In genomic region chr16:561957-562938, GRCh38 we compare ENCODE assay signal across 16 cellular contexts. TPM values are rescaled to one million over a fixed set of nuclear protein-coding genes. Genes with fewer than 3 reads are reported as not detected.
"Had no signal": no experiment of that assay in that cellular context is flagged by ENCODE, and none has a peak within 500 bp of the region (broad histone marks: within the 10 kb centered on the region; RNA-seq: fewer than 3 reads in every experiment).

No MANE protein-coding gene starts in this region.

- H3K27ac Mint-ChIP-seq: activated CD4-positive, alpha-beta T cell treated with anti-CD3 and anti-CD28 coated beads, Interleukin-2, amount 10 ng/mL, durations not matched to agents 24 days and 14 days; activated T-helper 2 cell treated with anti-CD3 and anti-CD28 coated beads, Interferon-gamma antibody, Interleukin-2, Interleukin-4, amounts not matched to agents 10 μg/mL and 5 μg/mL and 100 μg/mL, durations not matched to agents 14 hours and 24 hours and 36 hours; effector memory CD8-positive, alpha-beta T cell had no signal

- DNase-seq: activated CD4-positive, alpha-beta T cell treated with anti-CD3 and anti-CD28 coated beads, Interleukin-2, amount 10 ng/mL, durations not matched to agents 24 days and 14 days; activated naive CD4-positive, alpha-beta T cell treated with anti-CD3 and anti-CD28 coated beads, Interleukin-2, amount 50 U/mL, for 16 hours; activated T-cell treated with anti-CD3 and anti-CD28 coated beads for 4 hours; central memory CD4-positive, alpha-beta T cell; effector memory CD8-positive, alpha-beta T cell; left ventricle myocardium superior; retina had no signal

- H3K27ac ChIP-seq: gastroesophageal sphincter, hepatocyte, neutrophil, skin epidermis had no signal

- H3K4me3 ChIP-seq: gastroesophageal sphincter, hepatocyte, skin epidermis had no signal

- ATAC-seq: effector memory CD8-positive, alpha-beta T cell; gastroesophageal sphincter; left ventricle myocardium superior had no signal

- H3K4me3 Mint-ChIP-seq: activated CD4-positive, alpha-beta T cell treated with anti-CD3 and anti-CD28 coated beads, Interleukin-2, amount 10 ng/mL, durations not matched to agents 24 days and 14 days; effector memory CD8-positive, alpha-beta T cell had no signal

- H3K9me3 Mint-ChIP-seq: activated CD4-positive, alpha-beta T cell treated with anti-CD3 and anti-CD28 coated beads, Interleukin-2, amount 10 ng/mL, durations not matched to agents 24 days and 14 days; activated T-helper 2 cell treated with anti-CD3 and anti-CD28 coated beads, Interferon-gamma antibody, Interleukin-2, Interleukin-4, amounts not matched to agents 10 μg/mL and 5 μg/mL and 100 μg/mL, durations not matched to agents 14 hours and 24 hours and 36 hours; effector memory CD8-positive, alpha-beta T cell had no signal

- H3K9me3 ChIP-seq: gastroesophageal sphincter, neutrophil had no signal

RNA-seq across cellular contexts. Expression of gene PRR35, which starts 2.1 kb away (rescaled TPM):
- total RNA-seq: activated CD4-positive, alpha-beta T cell treated with anti-CD3 and anti-CD28 coated beads, Interleukin-2, amount 10 ng/mL, durations not matched to agents 24 days and 14 days; activated CD8-positive, alpha-beta memory T cell treated with anti-CD3 and anti-CD28 coated beads for 36 hours; activated T-helper 2 cell treated with anti-CD3 and anti-CD28 coated beads, Interferon-gamma antibody, Interleukin-2, Interleukin-4, amounts not matched to agents 10 μg/mL and 5 μg/mL and 100 μg/mL, durations not matched to agents 14 hours and 24 hours and 36 hours; epithelial cell of proximal tubule; gastroesophageal sphincter; hepatocyte; kidney epithelial cell; left ventricle myocardium superior; mesenteric fat pad had no signal
- polyA plus RNA-seq: hepatocyte had no signal
